In the genomic region with DNA sequence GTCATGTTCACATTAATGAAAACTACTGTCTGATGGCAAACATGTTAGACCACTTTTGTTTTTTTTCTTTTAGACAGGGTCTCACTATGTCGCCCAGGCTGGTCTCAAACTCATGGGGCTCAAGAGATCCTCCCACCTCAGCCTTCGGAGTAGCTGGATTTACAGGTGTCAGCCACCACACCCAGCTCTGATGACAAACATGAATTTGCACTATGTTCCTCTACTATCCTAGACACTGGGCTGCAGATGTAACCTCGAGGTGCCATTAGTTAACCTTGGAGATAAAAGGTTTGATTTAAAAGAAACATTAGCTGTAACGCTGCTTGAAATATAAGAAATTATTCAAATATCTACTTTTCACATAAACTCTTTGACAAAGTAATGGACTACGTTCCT, we compare ENCODE assay signal across 1 cellular context.
TF ChIP-seq lines count a peak whose summit lies in the region.

No MANE protein-coding gene starts in this region.

TF ChIP-seq in GM12878, 131 proteins besides CTCF, POLR2A, EP300 and RAD21 (continued from another document):
- TF ChIP-seq, protein P1, sequence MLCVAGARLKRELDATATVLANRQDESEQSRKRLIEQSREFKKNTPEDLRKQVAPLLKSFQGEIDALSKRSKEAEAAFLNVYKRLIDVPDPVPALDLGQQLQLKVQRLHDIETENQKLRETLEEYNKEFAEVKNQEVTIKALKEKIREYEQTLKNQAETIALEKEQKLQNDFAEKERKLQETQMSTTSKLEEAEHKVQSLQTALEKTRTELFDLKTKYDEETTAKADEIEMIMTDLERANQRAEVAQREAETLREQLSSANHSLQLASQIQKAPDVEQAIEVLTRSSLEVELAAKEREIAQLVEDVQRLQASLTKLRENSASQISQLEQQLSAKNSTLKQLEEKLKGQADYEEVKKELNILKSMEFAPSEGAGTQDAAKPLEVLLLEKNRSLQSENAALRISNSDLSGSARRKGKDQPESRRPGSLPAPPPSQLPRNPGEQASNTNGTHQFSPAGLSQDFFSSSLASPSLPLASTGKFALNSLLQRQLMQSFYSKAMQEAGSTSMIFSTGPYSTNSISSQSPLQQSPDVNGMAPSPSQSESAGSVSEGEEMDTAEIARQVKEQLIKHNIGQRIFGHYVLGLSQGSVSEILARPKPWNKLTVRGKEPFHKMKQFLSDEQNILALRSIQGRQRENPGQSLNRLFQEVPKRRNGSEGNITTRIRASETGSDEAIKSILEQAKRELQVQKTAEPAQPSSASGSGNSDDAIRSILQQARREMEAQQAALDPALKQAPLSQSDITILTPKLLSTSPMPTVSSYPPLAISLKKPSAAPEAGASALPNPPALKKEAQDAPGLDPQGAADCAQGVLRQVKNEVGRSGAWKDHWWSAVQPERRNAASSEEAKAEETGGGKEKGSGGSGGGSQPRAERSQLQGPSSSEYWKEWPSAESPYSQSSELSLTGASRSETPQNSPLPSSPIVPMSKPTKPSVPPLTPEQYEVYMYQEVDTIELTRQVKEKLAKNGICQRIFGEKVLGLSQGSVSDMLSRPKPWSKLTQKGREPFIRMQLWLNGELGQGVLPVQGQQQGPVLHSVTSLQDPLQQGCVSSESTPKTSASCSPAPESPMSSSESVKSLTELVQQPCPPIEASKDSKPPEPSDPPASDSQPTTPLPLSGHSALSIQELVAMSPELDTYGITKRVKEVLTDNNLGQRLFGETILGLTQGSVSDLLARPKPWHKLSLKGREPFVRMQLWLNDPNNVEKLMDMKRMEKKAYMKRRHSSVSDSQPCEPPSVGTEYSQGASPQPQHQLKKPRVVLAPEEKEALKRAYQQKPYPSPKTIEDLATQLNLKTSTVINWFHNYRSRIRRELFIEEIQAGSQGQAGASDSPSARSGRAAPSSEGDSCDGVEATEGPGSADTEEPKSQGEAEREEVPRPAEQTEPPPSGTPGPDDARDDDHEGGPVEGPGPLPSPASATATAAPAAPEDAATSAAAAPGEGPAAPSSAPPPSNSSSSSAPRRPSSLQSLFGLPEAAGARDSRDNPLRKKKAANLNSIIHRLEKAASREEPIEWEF (IDR thresholded peaks at IDR 0.05; ENCODE audit: insufficient replicate concordance, low read depth, low read length), result no peak
- TF ChIP-seq YY1 (IDR thresholded peaks at IDR 0.05; ENCODE audit: low read depth, low read length) (no peak), RAD51 (IDR thresholded peaks at IDR 0.05) (no peak), USF1 (IDR thresholded peaks at IDR 0.05; ENCODE audit: borderline replicate concordance, extremely low read length, insufficient read depth, low read depth, low read length) (no peak), CBFB (IDR thresholded peaks at IDR 0.05; ENCODE audit: low read depth) (no peak), BMI1 (IDR thresholded peaks at IDR 0.05; ENCODE audit: borderline replicate concordance) (no peak), GATAD2B (conservative IDR thresholded peaks at IDR 0.05; ENCODE audit: low read depth) (0 out of 2 replicates have a peak, but pooled peaks have one; percentile 3), TCF12 (IDR thresholded peaks at IDR 0.05; ENCODE audit: low read depth, low read length) (no peak)
- TF ChIP-seq, protein P2, sequence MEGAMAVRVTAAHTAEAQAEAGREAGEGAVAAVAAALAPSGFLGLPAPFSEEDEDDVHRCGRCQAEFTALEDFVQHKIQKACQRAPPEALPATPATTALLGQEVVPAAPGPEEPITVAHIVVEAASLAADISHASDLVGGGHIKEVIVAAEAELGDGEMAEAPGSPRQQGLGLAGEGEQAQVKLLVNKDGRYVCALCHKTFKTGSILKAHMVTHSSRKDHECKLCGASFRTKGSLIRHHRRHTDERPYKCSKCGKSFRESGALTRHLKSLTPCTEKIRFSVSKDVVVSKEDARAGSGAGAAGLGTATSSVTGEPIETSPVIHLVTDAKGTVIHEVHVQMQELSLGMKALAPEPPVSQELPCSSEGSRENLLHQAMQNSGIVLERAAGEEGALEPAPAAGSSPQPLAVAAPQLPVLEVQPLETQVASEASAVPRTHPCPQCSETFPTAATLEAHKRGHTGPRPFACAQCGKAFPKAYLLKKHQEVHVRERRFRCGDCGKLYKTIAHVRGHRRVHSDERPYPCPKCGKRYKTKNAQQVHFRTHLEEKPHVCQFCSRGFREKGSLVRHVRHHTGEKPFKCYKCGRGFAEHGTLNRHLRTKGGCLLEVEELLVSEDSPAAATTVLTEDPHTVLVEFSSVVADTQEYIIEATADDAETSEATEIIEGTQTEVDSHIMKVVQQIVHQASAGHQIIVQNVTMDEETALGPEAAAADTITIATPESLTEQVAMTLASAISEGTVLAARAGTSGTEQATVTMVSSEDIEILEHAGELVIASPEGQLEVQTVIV (IDR thresholded peaks at IDR 0.05; ENCODE audit: borderline replicate concordance, partially characterized antibody), result no peak
